ENCODE assay signal across 8 cellular contexts in genomic region chr6:11496152-11497060, GRCh38. TPM values are rescaled to one million over a fixed set of nuclear protein-coding genes. Genes with fewer than 3 reads are reported as not detected.
DNase-seq lines count a peak whose midpoint lies in the region; ATAC-seq and TF ChIP-seq lines count a peak whose summit lies in the region.

No MANE protein-coding gene starts in this region.

- peak overlapping the region; percentile 45; the same call in 1 of the 2 replicates for H3K27ac Mint-ChIP-seq in HFFc6
- H3K27ac Mint-ChIP-seq in activated naive CD8-positive, alpha-beta T cell treated with anti-CD3 and anti-CD28 coated beads, Interleukin-2, amount 50 U/mL, for 24 hours = no peak overlapping the region

- H3K4me3 ChIP-seq in GM06990 (replicated peaks; ENCODE audit: low read depth, low read length) = no peak overlapping the region; the same call in 1 of the 2 replicates
- no peak overlapping the region for H3K4me3 ChIP-seq in NB4 (ENCODE audit: low read depth, low read length)
- H3K4me3 ChIP-seq in left ventricle myocardium inferior = no peak overlapping the region
- H3K4me3 ChIP-seq in retinal pigment epithelial cell (ENCODE audit: low read length) = no peak overlapping the region

- peaks cover 25% of the 10 kb centered on the region for H3K4me1 Mint-ChIP-seq in HFFc6 (ENCODE audit: low read depth)
- peaks cover 29% of the 10 kb centered on the region for H3K4me1 Mint-ChIP-seq in activated naive CD8-positive, alpha-beta T cell treated with anti-CD3 and anti-CD28 coated beads, Interleukin-2, amount 50 U/mL, for 24 hours

- H3K27ac ChIP-seq in left ventricle myocardium inferior (replicated peaks) = peak overlapping the region; percentile 44

- ATAC-seq in activated naive CD8-positive, alpha-beta T cell treated with anti-CD3 and anti-CD28 coated beads, Interleukin-2, amount 50 U/mL, for 24 hours = peak; percentile 89

- H3K27me3 Mint-ChIP-seq in HFFc6 (ENCODE audit: insufficient read depth) = no peaks in the 10 kb centered on the region; the same call in 1 of the 2 replicates
- H3K27me3 Mint-ChIP-seq in activated naive CD8-positive, alpha-beta T cell treated with anti-CD3 and anti-CD28 coated beads, Interleukin-2, amount 50 U/mL, for 24 hours = no peaks in the 10 kb centered on the region

- H3K9me3 ChIP-seq in left ventricle myocardium inferior (replicated peaks) = peaks cover 6% of the 10 kb centered on the region

- no peak overlapping the region for H3K4me3 Mint-ChIP-seq in HFFc6
- H3K4me3 Mint-ChIP-seq in activated naive CD8-positive, alpha-beta T cell treated with anti-CD3 and anti-CD28 coated beads, Interleukin-2, amount 50 U/mL, for 24 hours = no peak overlapping the region

- TF ChIP-seq CTCF in GM06990 (IDR thresholded peaks at IDR 0.05; ENCODE audit: insufficient read depth, low read length, poor library complexity, severe bottlenecking) = peak; percentile 81
- peak; percentile 96 for TF ChIP-seq CTCF in HFFc6 (IDR thresholded peaks at IDR 0.05)
- TF ChIP-seq CTCF in NB4 (IDR thresholded peaks at IDR 0.05; ENCODE audit: low read depth, low read length) = peak; percentile 73
- TF ChIP-seq CTCF in left ventricle myocardium inferior (IDR thresholded peaks at IDR 0.05; ENCODE audit: borderline replicate concordance) = peak; percentile 92
- peak; percentile 77 for TF ChIP-seq CTCF in retinal pigment epithelial cell (conservative IDR thresholded peaks at IDR 0.05; ENCODE audit: low read depth, low read length)

- intact Hi-C loops in left ventricle myocardium inferior (cut with micrococcal nuclease) = loop anchor here (1.0 kb wide), 1 partner anchor 352 kb away; no protein-coding TSS in a partner anchor

- peaks cover 13% of the 10 kb centered on the region for H3K4me1 ChIP-seq in left ventricle myocardium inferior

- no peak for TF ChIP-seq POLR2A in NB4 (IDR thresholded peaks at IDR 0.05; ENCODE audit: extremely low read depth, insufficient read length)

- no peaks in the 10 kb centered on the region for H3K9me3 Mint-ChIP-seq in HFFc6
- H3K9me3 Mint-ChIP-seq in activated naive CD8-positive, alpha-beta T cell treated with anti-CD3 and anti-CD28 coated beads, Interleukin-2, amount 50 U/mL, for 24 hours = peaks cover 4% of the 10 kb centered on the region

- DNase-seq in GM06990 (ENCODE audit: extremely low read depth, insufficient read length) = no peak
- peak; percentile 83 for DNase-seq in HFFc6
- DNase-seq in NB4 (ENCODE audit: low read depth) = peak; percentile 86
- DNase-seq in SKM-1 (lab: John Stamatoyannopoulos, UW; ENCODE audit: unreplicated experiment) = peak; percentile 76
- peak; percentile 65 for DNase-seq in activated naive CD8-positive, alpha-beta T cell treated with anti-CD3 and anti-CD28 coated beads, Interleukin-2, amount 50 U/mL, for 24 hours
- no peak for DNase-seq in left ventricle myocardium inferior
- DNase-seq in retinal pigment epithelial cell (ENCODE audit: low read depth) = no peak
- DNase-seq in GM19240 (ENCODE audit: insufficient read length, low spot score) = no peak

- H3K27me3 ChIP-seq in GM06990 (replicated peaks; ENCODE audit: control insufficient read depth, insufficient read depth, low read length) (no peaks in the 10 kb centered on the region), left ventricle myocardium inferior (ENCODE audit: low read depth) (no peaks in the 10 kb centered on the region)

- H3K36me3 Mint-ChIP-seq in HFFc6 (ENCODE audit: low read depth) = no peaks in the 10 kb centered on the region
- H3K36me3 Mint-ChIP-seq in activated naive CD8-positive, alpha-beta T cell treated with anti-CD3 and anti-CD28 coated beads, Interleukin-2, amount 50 U/mL, for 24 hours (ENCODE audit: low read depth) = no peaks in the 10 kb centered on the region

- no peaks in the 10 kb centered on the region for H3K36me3 ChIP-seq in GM06990 (ENCODE audit: control insufficient read depth, insufficient read depth, low read length)
- no peaks in the 10 kb centered on the region for H3K36me3 ChIP-seq in left ventricle myocardium inferior

RNA-seq across cellular contexts. Expression of gene TMEM170B, which starts 41.1 kb away (rescaled TPM):
- under 1 TPM; 0.14 to 0.21 (median 0.19) TPM for total RNA-seq in HFFc6 (2021; fragmentation: NEBNext Ultra II Directional; extraction: Animal tissue kit (Norgen Biotek cat#: 25700))
- 4.4 TPM for total RNA-seq in left ventricle myocardium inferior

Comparison
In these comparisons a context has a peak if more than half of its experiments do, and no peak if none do; other contexts are left out.
1. DNase-seq: peak in HFFc6 (single experiment), NB4 (single experiment), SKM-1 (single experiment) and activated naive CD8-positive, alpha-beta T cell treated with anti-CD3 and anti-CD28 coated beads, Interleukin-2, amount 50 U/mL, for 24 hours (single experiment); none in GM06990 (single experiment), left ventricle myocardium inferior (single experiment), retinal pigment epithelial cell (single experiment) and GM19240 (single experiment).
2. Peak in every context shown above with its lines, with median percentiles within 50 percentile points of each other: CTCF ChIP-seq.